Comparison of ENCODE assay signal across 1 cellular context in genomic region chr21:42652527-42653491, GRCh38.
A peak's percentile ranks its signal among the peaks of the same experiment; 100 is the strongest.
TF ChIP-seq lines count a peak whose summit lies in the region.

No MANE protein-coding gene starts in this region.

TF ChIP-seq in H1, 55 proteins besides CTCF, POLR2A, EP300 and RAD21:
- peak in 1 of 2 experiments; percentile 15; a peak in 1 of 4 replicates for TF ChIP-seq SIN3A (conservative IDR thresholded peaks at IDR 0.05 in 1 of 2, IDR thresholded peaks at IDR 0.05 in 1 of 2; ENCODE audit: low read depth in 1 of 2, low read length in 2 of 2)
- no peak for TF ChIP-seq CREB1 (IDR thresholded peaks at IDR 0.05)
- peak; percentile 73; the same call in 1 of the 2 replicates for TF ChIP-seq E2F6 (IDR thresholded peaks at IDR 0.05)
- TF ChIP-seq KDM4A (IDR thresholded peaks at IDR 0.05; ENCODE audit: low read depth, low read length, severe bottlenecking), result peak; percentile 84
- TF ChIP-seq RBBP5 (IDR thresholded peaks at IDR 0.05; ENCODE audit: borderline replicate concordance, low read depth, low read length), result peak; percentile 36; the same call in 1 of the 2 replicates
- TF ChIP-seq POU5F1 (IDR thresholded peaks at IDR 0.05; ENCODE audit: low read depth, low read length), result no peak
- TF ChIP-seq ASH2L (IDR thresholded peaks at IDR 0.05; ENCODE audit: low read length), result peak; percentile 59
- TF ChIP-seq MAX (IDR thresholded peaks at IDR 0.05), result peak; percentile 76
